In the genomic region with DNA sequence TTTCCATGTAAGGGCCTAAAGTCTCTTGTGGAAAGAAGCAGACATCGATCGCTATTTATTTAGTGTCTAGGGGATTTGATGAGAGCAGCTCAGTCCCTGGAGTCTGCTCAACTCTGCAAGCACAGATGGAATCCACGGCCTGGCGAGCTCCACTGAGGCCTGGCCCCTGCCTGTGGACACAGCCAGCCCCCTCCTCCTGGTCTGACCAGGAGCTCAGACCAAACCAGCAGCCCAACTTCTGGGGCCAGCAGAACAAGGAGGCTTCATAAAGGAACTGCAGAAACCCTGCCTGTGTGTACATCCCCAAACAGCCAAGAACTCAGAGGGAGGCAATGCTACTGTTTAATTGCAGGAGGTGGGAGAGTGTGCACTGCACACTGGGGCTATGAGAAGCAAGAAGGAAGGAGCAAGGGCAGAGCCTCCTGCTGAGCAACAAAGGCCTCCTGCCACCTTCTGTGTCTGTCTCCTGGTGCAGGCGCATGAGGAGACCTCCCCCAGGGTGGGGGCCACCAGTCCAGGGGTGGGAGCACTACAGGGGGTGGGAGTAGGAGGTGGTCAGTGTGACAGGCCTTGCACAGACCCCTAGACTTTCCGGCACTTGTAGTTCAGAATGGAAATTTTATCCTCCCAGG, we compare ENCODE assay signal across 15 cellular contexts. TPM values are rescaled to one million over a fixed set of nuclear protein-coding genes. Genes with fewer than 3 reads are reported as not detected.
DNase-seq lines count a peak whose midpoint lies in the region; ATAC-seq and TF ChIP-seq lines count a peak whose summit lies in the region.
"Had no signal": no experiment of that assay in that cellular context is flagged by ENCODE, and none has a peak within 500 bp of the region (broad histone marks: within the 10 kb centered on the region; RNA-seq: fewer than 3 reads in every experiment).

No MANE protein-coding gene starts in this region.

- no peak overlapping the region for H3K4me3 ChIP-seq in DND-41 (ENCODE audit: low read depth in 1 of 2, low read length in 2 of 2)
- H3K4me3 ChIP-seq in esophagus muscularis mucosa: no peak overlapping the region
- H3K4me3 ChIP-seq in muscle layer of duodenum (ENCODE audit: low read depth in 1 of 2, low read length in 2 of 2): no peak overlapping the region
- no peak overlapping the region for H3K4me3 ChIP-seq in gastrocnemius medialis
- H3K4me3 ChIP-seq: GM23338, K562 had no signal

- no peak overlapping the region; the same call in 1 of the 2 replicates for H2AFZ ChIP-seq in DND-41 (ENCODE audit: low read depth, low read length)
- H2AFZ ChIP-seq: GM23338 had no signal

- H3K9me3 ChIP-seq in DND-41 (ENCODE audit: insufficient read depth, low read length, severe bottlenecking): no peaks in the 10 kb centered on the region
- no peaks in the 10 kb centered on the region for H3K9me3 ChIP-seq in esophagus muscularis mucosa
- no peaks in the 10 kb centered on the region for H3K9me3 ChIP-seq in muscle layer of duodenum (ENCODE audit: control insufficient read depth in 1 of 2, low read length in 2 of 2)
- no peaks in the 10 kb centered on the region for H3K9me3 ChIP-seq in gastrocnemius medialis
- H3K9me3 ChIP-seq: Caco-2 had no signal

- peak overlapping the region; percentile 23 for H3K9ac ChIP-seq in DND-41 (ENCODE audit: low read depth, low read length)

- in situ Hi-C loops in gastrocnemius medialis (cut with MboI; ENCODE audit: low sequenced_read_pairs in 4 of 4): loop anchor here in 1 of 4 donors (25.0 kb wide), 1 partner anchor 88 kb away; no protein-coding TSS in a partner anchor

- H3K36me3 ChIP-seq in DND-41 (ENCODE audit: insufficient read depth, low read length) (no peaks in the 10 kb centered on the region), esophagus muscularis mucosa (no peaks in the 10 kb centered on the region), muscle layer of duodenum (ENCODE audit: control insufficient read depth in 1 of 2, insufficient read depth in 2 of 2, low read length in 2 of 2) (no peaks in the 10 kb centered on the region), gastrocnemius medialis (no peaks in the 10 kb centered on the region)

- TF ChIP-seq CTCF in DND-41 (IDR thresholded peaks at IDR 0.05; ENCODE audit: borderline replicate concordance, extremely low read depth, low read length, poor library complexity, severe bottlenecking) (peak; percentile 8), esophagus muscularis mucosa (IDR thresholded peaks at IDR 0.05) (no peak), gastrocnemius medialis (IDR thresholded peaks at IDR 0.05 in 4 of 5, conservative IDR thresholded peaks at IDR 0.05 in 1 of 5) (no peak)

- H3K27me3 ChIP-seq in DND-41 (ENCODE audit: insufficient read depth, low read length, poor library complexity) (no peaks in the 10 kb centered on the region), esophagus muscularis mucosa (no peaks in the 10 kb centered on the region), muscle layer of duodenum (ENCODE audit: low read depth, low read length) (no peaks in the 10 kb centered on the region), gastrocnemius medialis (no peaks in the 10 kb centered on the region)

- WGBS in esophagus muscularis mucosa: 49% methylated on average over 6 of the region's 6 CpGs

- H3K27ac ChIP-seq in DND-41 (ENCODE audit: low read length) (peak overlapping the region; percentile 84), esophagus muscularis mucosa (replicated peaks in 1 of 4) (peak overlapping the region; percentile 69 to 84 (median 84)), muscle layer of duodenum (ENCODE audit: low read length) (peak overlapping the region; percentile 16), gastrocnemius medialis (no peak overlapping the region)

- no peaks in the 10 kb centered on the region for H3K79me2 ChIP-seq in DND-41 (ENCODE audit: insufficient read depth, low read length)

- H4K20me1 ChIP-seq in DND-41 (ENCODE audit: insufficient read depth, low read length): no peaks in the 10 kb centered on the region

- no peak for TF ChIP-seq POLR2A in esophagus muscularis mucosa (IDR thresholded peaks at IDR 0.05; ENCODE audit: low read depth)
- TF ChIP-seq POLR2A in gastrocnemius medialis (IDR thresholded peaks at IDR 0.05): no peak

- peaks cover 48% of the 10 kb centered on the region for H3K4me1 ChIP-seq in DND-41 (ENCODE audit: insufficient read depth, low read length)
- peaks cover 0 to 97% (median 89%) of the 10 kb centered on the region in 4 donors for H3K4me1 ChIP-seq in esophagus muscularis mucosa
- peaks cover 0 to 31% of the 10 kb centered on the region in 2 donors for H3K4me1 ChIP-seq in muscle layer of duodenum (ENCODE audit: control insufficient read depth in 1 of 2, insufficient read depth in 2 of 2, low read length in 2 of 2)
- no peaks in the 10 kb centered on the region for H3K4me1 ChIP-seq in gastrocnemius medialis

- ATAC-seq in DND-41 (ENCODE audit: insufficient read depth, low read depth) (no peak), gastrocnemius medialis (no peak), esophagus mucosa (no peak), HG03457 (IDR thresholded peaks at IDR 0.05; ENCODE audit: unreplicated experiment) (no peak)
- ATAC-seq: CD8-positive, alpha-beta T cell; GM23338; K562 had no signal

- intact Hi-C loops in esophagus muscularis mucosa (cut with DNase I): no loop called here
- intact Hi-C loops in gastrocnemius medialis (cut with DNase I; ENCODE audit: low total_unique reads): no loop called here

- H3K4me2 ChIP-seq in DND-41 (ENCODE audit: insufficient read depth, low read length): no peak overlapping the region
- H3K4me2 ChIP-seq: GM23338 had no signal

- DNase-seq in DND-41 (peak; percentile 43), esophagus muscularis mucosa (ENCODE audit: extremely low spot score) (peak; percentile 84), DMS153 (lab: John Stamatoyannopoulos, UW) (no peak), gastrocnemius medialis (no peak)
- DNase-seq: Caco-2; CD8-positive, alpha-beta T cell; DMS53; H9 had no signal

- no peak for TF ChIP-seq EP300 in esophagus muscularis mucosa (IDR thresholded peaks at IDR 0.05)

RNA-seq across cellular contexts. Expression of a gene that starts 3.8 kb away (rescaled TPM):
- 1 to 10 TPM in 3 of 4 donors, not detected in 1; 1.4 to 4.5 (median 3.7) TPM for total RNA-seq in esophagus muscularis mucosa
- not detected for total RNA-seq in gastrocnemius medialis
- total RNA-seq in esophagus mucosa: not detected
- total RNA-seq: B cell; Caco-2; CD8-positive, alpha-beta T cell; Daoy; GM23338; H9; K562 had no signal

RNA-seq across cellular contexts. Expression of a gene that starts 49.2 kb away (rescaled TPM):
- 1 to 10 TPM in 1 of 4 donors, under 1 TPM in 2, not detected in 1; 0.45 to 2.1 (median 0.86) TPM for total RNA-seq in esophagus muscularis mucosa
- not detected for total RNA-seq in gastrocnemius medialis
- total RNA-seq in esophagus mucosa: not detected
- total RNA-seq: B cell; Caco-2; CD8-positive, alpha-beta T cell; Daoy; GM23338; H9; K562 had no signal

Comparison
In these comparisons a context has a peak if more than half of its experiments do, and no peak if none do; other contexts are left out.
1. DNase-seq: peak in DND-41 (single experiment) and esophagus muscularis mucosa (single experiment); none in DMS153 (single experiment) and gastrocnemius medialis (0 of 2).
2. H3K27ac ChIP-seq: peak in DND-41 (single experiment), esophagus muscularis mucosa (4 of 4) and muscle layer of duodenum (single experiment); none in gastrocnemius medialis (0 of 4).